Comparison of ENCODE assay signal across 38 cellular contexts in genomic region chr5:19568004-19568403, GRCh38.
"Had no signal": no experiment of that assay in that cellular context is flagged by ENCODE, and none has a peak within 500 bp of the region (broad histone marks: within the 10 kb centered on the region; RNA-seq: fewer than 3 reads in every experiment).

No MANE protein-coding gene starts in this region.

- H3K9me3 Mint-ChIP-seq: activated naive CD4-positive, alpha-beta T cell treated with anti-CD3 and anti-CD28 coated beads, Interleukin-2, amount 50 U/mL, for 24 hours; brain had no signal

- FAIRE-seq: bronchial epithelial cell, TTC549 had no signal

- DNase-seq: activated CD4-positive, alpha-beta memory T cell treated with anti-CD3 and anti-CD28 coated beads, Interleukin-2, amount 10 ng/mL, durations not matched to agents 7 days and 5 days; activated CD4-positive, alpha-beta T cell treated with anti-CD3 and anti-CD28 coated beads for 1 hour; activated CD4-positive, alpha-beta T cell treated with anti-CD3 and anti-CD28 coated beads for 36 hours; activated CD4-positive, alpha-beta T cell treated with anti-CD3 and anti-CD28 coated beads for 48 hours; activated CD4-positive, alpha-beta T cell treated with anti-CD3 and anti-CD28 coated beads, Interleukin-2, amount 10 ng/mL, durations not matched to agents 7 days and 5 days; activated CD4-positive, alpha-beta T cell treated with anti-CD3 and anti-CD28 coated beads, Interleukin-2, amount 50 U/mL, for 48 hours; activated CD4-positive, CD25-positive, alpha-beta regulatory T cell; activated CD8-positive, alpha-beta memory T cell treated with anti-CD3 and anti-CD28 coated beads for 24 hours; activated CD8-positive, alpha-beta memory T cell treated with anti-CD3 and anti-CD28 coated beads, Interleukin-2, amount 10 ng/mL, durations not matched to agents 7 days and 5 days; activated CD8-positive, alpha-beta memory T cell treated with anti-CD3 and anti-CD28 coated beads, Interleukin-2, amount 50 U/mL, for 48 hours; activated CD8-positive, alpha-beta T cell treated with anti-CD3 and anti-CD28 coated beads, Interleukin-2, amount 10 ng/mL, durations not matched to agents 7 days and 5 days; activated effector memory CD4-positive, alpha-beta T cell treated with Interleukin-2 at 50 U/mL for 16 hours; activated gamma-delta T cell; activated naive CD4-positive, alpha-beta T cell treated with anti-CD3 and anti-CD28 coated beads, Interleukin-2, amount 10 ng/mL, durations not matched to agents 7 days and 5 days; activated naive CD4-positive, alpha-beta T cell treated with Interleukin-2 at 50 U/mL for 16 hours; activated naive CD8-positive, alpha-beta T cell treated with anti-CD3 and anti-CD28 coated beads, Interleukin-2, amount 10 ng/mL, durations not matched to agents 7 days and 5 days; activated naive CD8-positive, alpha-beta T cell treated with anti-CD3 and anti-CD28 coated beads, Interleukin-2, amount 50 U/mL, for 24 hours; activated T-cell treated with anti-CD3 and anti-CD28 coated beads, Interleukin-2, amount 50 U/mL, for 24 hours; activated T-cell treated with anti-CD3 and anti-CD28 coated beads, Interleukin-2, amount 50 U/mL, for 48 hours; amygdala; anterior cingulate cortex; caudate nucleus; cerebellar nuclear complex; T-helper 2 cell; T-helper 9 cell had no signal

- H3K27ac Mint-ChIP-seq: activated CD4-positive, alpha-beta memory T cell treated with anti-CD3 and anti-CD28 coated beads, Interleukin-2, amount 10 ng/mL, durations not matched to agents 7 days and 5 days; activated CD4-positive, alpha-beta T cell treated with anti-CD3 and anti-CD28 coated beads for 36 hours; activated CD4-positive, alpha-beta T cell treated with anti-CD3 and anti-CD28 coated beads, Interleukin-2, amount 10 ng/mL, durations not matched to agents 7 days and 5 days; activated CD8-positive, alpha-beta memory T cell treated with anti-CD3 and anti-CD28 coated beads, Interleukin-2, amount 10 ng/mL, durations not matched to agents 7 days and 5 days; activated CD8-positive, alpha-beta T cell treated with anti-CD3 and anti-CD28 coated beads, Interleukin-2, amount 10 ng/mL, durations not matched to agents 7 days and 5 days; activated naive CD4-positive, alpha-beta T cell treated with anti-CD3 and anti-CD28 coated beads, Interleukin-2, amount 10 ng/mL, durations not matched to agents 7 days and 5 days; activated naive CD4-positive, alpha-beta T cell treated with anti-CD3 and anti-CD28 coated beads, Interleukin-2, amount 50 U/mL, for 24 hours; activated naive CD8-positive, alpha-beta T cell; activated naive CD8-positive, alpha-beta T cell treated with anti-CD3 and anti-CD28 coated beads, Interleukin-2, amount 10 ng/mL, durations not matched to agents 7 days and 5 days; activated naive CD8-positive, alpha-beta T cell treated with anti-CD3 and anti-CD28 coated beads, Interleukin-2, amount 50 U/mL, for 24 hours; activated T-cell treated with anti-CD3 and anti-CD28 coated beads, Interleukin-2, amount 50 U/mL, for 24 hours; activated T-helper 2 cell treated with anti-CD3 and anti-CD28 coated beads, Interferon-gamma antibody, Interleukin-2, Interleukin-4, amounts not matched to agents 10 μg/mL and 5 μg/mL and 100 μg/mL, durations not matched to agents 14 hours and 24 hours and 36 hours; brain; T-helper 1 cell treated with Interleukin-12 subunit alpha and Interleukin-12 subunit beta and Interleukin-4 antibody, amounts not matched to agents 30 μg/mL and 1 μg/mL, for 36 hours; T-helper 2 cell treated with Interferon-gamma antibody and Interleukin-4, amounts not matched to agents 5 μg/mL and 100 μg/mL, for 36 hours had no signal

- H3K4me3 Mint-ChIP-seq: activated CD4-positive, alpha-beta memory T cell treated with anti-CD3 and anti-CD28 coated beads, Interleukin-2, amount 10 ng/mL, durations not matched to agents 7 days and 5 days; activated CD4-positive, alpha-beta T cell treated with anti-CD3 and anti-CD28 coated beads for 36 hours; activated CD4-positive, alpha-beta T cell treated with anti-CD3 and anti-CD28 coated beads, Interleukin-2, amount 10 ng/mL, durations not matched to agents 7 days and 5 days; activated CD8-positive, alpha-beta memory T cell treated with anti-CD3 and anti-CD28 coated beads, Interleukin-2, amount 10 ng/mL, durations not matched to agents 7 days and 5 days; activated CD8-positive, alpha-beta T cell treated with anti-CD3 and anti-CD28 coated beads, Interleukin-2, amount 10 ng/mL, durations not matched to agents 7 days and 5 days; activated naive CD4-positive, alpha-beta T cell treated with anti-CD3 and anti-CD28 coated beads, Interleukin-2, amount 10 ng/mL, durations not matched to agents 7 days and 5 days; activated naive CD4-positive, alpha-beta T cell treated with anti-CD3 and anti-CD28 coated beads, Interleukin-2, amount 50 U/mL, for 24 hours; activated naive CD8-positive, alpha-beta T cell; activated naive CD8-positive, alpha-beta T cell treated with anti-CD3 and anti-CD28 coated beads, Interleukin-2, amount 10 ng/mL, durations not matched to agents 7 days and 5 days; activated naive CD8-positive, alpha-beta T cell treated with anti-CD3 and anti-CD28 coated beads, Interleukin-2, amount 50 U/mL, for 24 hours; activated T-cell treated with anti-CD3 and anti-CD28 coated beads, Interleukin-2, amount 50 U/mL, for 24 hours; brain; central memory CD8-positive, alpha-beta T cell; T-helper 1 cell treated with Interleukin-12 subunit alpha and Interleukin-12 subunit beta and Interleukin-4 antibody, amounts not matched to agents 30 μg/mL and 1 μg/mL, for 36 hours; T-helper 2 cell treated with Interferon-gamma antibody and Interleukin-4, amounts not matched to agents 5 μg/mL and 100 μg/mL, for 36 hours had no signal

- H3K27me3 ChIP-seq: ascending aorta, cardiac muscle cell had no signal

- ATAC-seq: activated CD4-positive, alpha-beta T cell treated with anti-CD3 and anti-CD28 coated beads for 36 hours; activated CD4-positive, CD25-positive, alpha-beta regulatory T cell treated with anti-CD3 and anti-CD28 coated beads, Interleukin-2, amount 50 U/mL, for 24 hours; activated CD8-positive, alpha-beta memory T cell treated with anti-CD3 and anti-CD28 coated beads, Interleukin-2, amount 10 ng/mL, durations not matched to agents 7 days and 5 days; activated CD8-positive, alpha-beta T cell treated with anti-CD3 and anti-CD28 coated beads, Interleukin-2, amount 10 ng/mL, durations not matched to agents 7 days and 5 days; activated naive CD8-positive, alpha-beta T cell treated with anti-CD3 and anti-CD28 coated beads, Interleukin-2, amount 50 U/mL, for 24 hours had no signal

- H3K36me3 Mint-ChIP-seq: activated CD8-positive, alpha-beta memory T cell treated with anti-CD3 and anti-CD28 coated beads, Interleukin-2, amount 10 ng/mL, durations not matched to agents 7 days and 5 days; activated naive CD4-positive, alpha-beta T cell treated with anti-CD3 and anti-CD28 coated beads, Interleukin-2, amount 10 ng/mL, durations not matched to agents 7 days and 5 days; activated naive CD4-positive, alpha-beta T cell treated with anti-CD3 and anti-CD28 coated beads, Interleukin-2, amount 50 U/mL, for 24 hours; activated naive CD8-positive, alpha-beta T cell; activated naive CD8-positive, alpha-beta T cell treated with anti-CD3 and anti-CD28 coated beads, Interleukin-2, amount 10 ng/mL, durations not matched to agents 7 days and 5 days; brain had no signal

- H3K4me3 ChIP-seq: ascending aorta, cardiac muscle cell had no signal

- H3K4me1 ChIP-seq: ascending aorta had no signal

- H3K27ac ChIP-seq: ascending aorta, cardiac muscle cell, VCaP had no signal

- H3K4me1 Mint-ChIP-seq: activated CD4-positive, alpha-beta memory T cell treated with anti-CD3 and anti-CD28 coated beads, Interleukin-2, amount 10 ng/mL, durations not matched to agents 7 days and 5 days; activated CD4-positive, alpha-beta T cell treated with anti-CD3 and anti-CD28 coated beads for 36 hours; activated CD4-positive, alpha-beta T cell treated with anti-CD3 and anti-CD28 coated beads, Interleukin-2, amount 10 ng/mL, durations not matched to agents 7 days and 5 days; activated CD8-positive, alpha-beta memory T cell treated with anti-CD3 and anti-CD28 coated beads, Interleukin-2, amount 10 ng/mL, durations not matched to agents 7 days and 5 days; activated naive CD4-positive, alpha-beta T cell treated with anti-CD3 and anti-CD28 coated beads, Interleukin-2, amount 10 ng/mL, durations not matched to agents 7 days and 5 days; activated naive CD4-positive, alpha-beta T cell treated with anti-CD3 and anti-CD28 coated beads, Interleukin-2, amount 50 U/mL, for 24 hours; activated naive CD8-positive, alpha-beta T cell treated with anti-CD3 and anti-CD28 coated beads, Interleukin-2, amount 10 ng/mL, durations not matched to agents 7 days and 5 days; activated naive CD8-positive, alpha-beta T cell treated with anti-CD3 and anti-CD28 coated beads, Interleukin-2, amount 50 U/mL, for 24 hours; brain; central memory CD8-positive, alpha-beta T cell had no signal

- H3K36me3 ChIP-seq: ascending aorta, cardiac muscle cell had no signal

- H3K9me3 ChIP-seq: ascending aorta had no signal

- H3K27me3 Mint-ChIP-seq: activated CD4-positive, alpha-beta memory T cell treated with anti-CD3 and anti-CD28 coated beads, Interleukin-2, amount 10 ng/mL, durations not matched to agents 7 days and 5 days; activated CD4-positive, alpha-beta T cell treated with anti-CD3 and anti-CD28 coated beads for 36 hours; activated CD4-positive, alpha-beta T cell treated with anti-CD3 and anti-CD28 coated beads, Interleukin-2, amount 10 ng/mL, durations not matched to agents 7 days and 5 days; activated CD8-positive, alpha-beta memory T cell treated with anti-CD3 and anti-CD28 coated beads, Interleukin-2, amount 10 ng/mL, durations not matched to agents 7 days and 5 days; activated naive CD4-positive, alpha-beta T cell treated with anti-CD3 and anti-CD28 coated beads, Interleukin-2, amount 10 ng/mL, durations not matched to agents 7 days and 5 days; activated naive CD4-positive, alpha-beta T cell treated with anti-CD3 and anti-CD28 coated beads, Interleukin-2, amount 50 U/mL, for 24 hours; activated naive CD8-positive, alpha-beta T cell; activated naive CD8-positive, alpha-beta T cell treated with anti-CD3 and anti-CD28 coated beads, Interleukin-2, amount 10 ng/mL, durations not matched to agents 7 days and 5 days; activated naive CD8-positive, alpha-beta T cell treated with anti-CD3 and anti-CD28 coated beads, Interleukin-2, amount 50 U/mL, for 24 hours; activated T-cell treated with anti-CD3 and anti-CD28 coated beads, Interleukin-2, amount 50 U/mL, for 24 hours; brain; central memory CD8-positive, alpha-beta T cell had no signal
